18 cellular contexts compared by ENCODE assay signal in the genomic region with DNA sequence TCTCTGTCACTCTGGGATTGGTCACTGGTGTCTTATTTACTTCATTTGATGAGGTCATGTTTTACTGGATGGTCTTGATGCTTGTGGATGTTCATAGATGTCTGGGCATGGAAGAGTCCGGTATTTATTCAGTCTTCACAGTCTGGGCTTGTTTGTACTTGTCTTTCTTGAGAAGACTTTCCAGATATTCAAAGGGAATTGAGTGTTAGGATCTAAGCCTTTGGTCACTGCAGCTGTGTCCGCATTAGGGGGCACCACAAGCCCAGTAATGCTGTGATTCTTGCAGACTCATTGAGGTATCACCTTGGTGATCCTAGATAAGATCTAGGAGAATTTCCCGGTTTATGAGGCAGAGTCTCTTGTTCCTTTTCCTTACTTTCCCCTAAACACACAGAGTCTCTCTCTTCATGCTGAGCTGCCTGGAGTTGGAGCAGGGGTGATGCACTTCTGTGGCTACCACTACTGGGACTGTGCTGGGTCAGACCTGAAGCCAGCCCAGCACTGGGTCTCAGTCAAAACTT.
DNase-seq lines count a peak whose midpoint lies in the region; ATAC-seq, FAIRE-seq and TF ChIP-seq lines count a peak whose summit lies in the region.
"Had no signal": no experiment of that assay in that cellular context is flagged by ENCODE, and none has a peak within 500 bp of the region (broad histone marks: within the 10 kb centered on the region; RNA-seq: fewer than 3 reads in every experiment).

No MANE protein-coding gene starts in this region.

- no peaks in the 10 kb centered on the region for H3F3A ChIP-seq in neural progenitor cell (ENCODE audit: low read depth)

- DNase-seq in HFFc6, result peak; percentile 29
- DNase-seq in RWPE2 (ENCODE audit: low spot score), result no peak
- no peak for DNase-seq in dorsolateral prefrontal cortex
- DNase-seq in neural progenitor cell (ENCODE audit: low spot score), result no peak
- no peak for DNase-seq in neuronal stem cell (ENCODE audit: low spot score)
- no peak for DNase-seq in heart right ventricle
- no peak for DNase-seq in small intestine
- DNase-seq: activated CD8-positive, alpha-beta memory T cell treated with anti-CD3 and anti-CD28 coated beads, Interleukin-2, amount 50 U/mL, for 48 hours; NCI-H2081 treated with DMSO at 0.1 percent for 48 hours; right cardiac atrium; stimulated activated CD4-positive, alpha-beta T cell treated with anti-CD3 and anti-CD28 coated beads, Interleukin-4, amount 100 ng/mL, for 1 hour; stimulated activated CD8-positive, alpha-beta memory T cell treated with anti-CD3 and anti-CD28 coated beads, Interleukin-4, amount 100 ng/mL, for 48 hours had no signal

- H3K27ac ChIP-seq in RWPE2 (ENCODE audit: poor library complexity, severe bottlenecking) (peak overlapping the region; percentile 44), dorsolateral prefrontal cortex (peak overlapping the region in 58 of 59 donors; percentile 28 to 95 (median 85)), neural progenitor cell (no peak overlapping the region), neuronal stem cell (replicated peaks; ENCODE audit: low read length) (no peak overlapping the region), heart right ventricle (no peak overlapping the region), small intestine (ENCODE audit: low read depth in 1 of 2, low read length in 1 of 2) (no peak overlapping the region)
- H3K27ac ChIP-seq: BLaER1 treated with 17β-estradiol and CSF1 and Interleukin-3, amounts not matched to agents 10 nM and 100 nM; tibial nerve had no signal

- H3K27me3 Mint-ChIP-seq in HFFc6 (ENCODE audit: insufficient read depth), result no peaks in the 10 kb centered on the region
- peaks cover 5% of the 10 kb centered on the region for H3K27me3 Mint-ChIP-seq in neural progenitor cell (ENCODE audit: insufficient read depth, low read depth)
- H3K27me3 Mint-ChIP-seq: activated naive CD8-positive, alpha-beta T cell had no signal

- peaks cover 20% of the 10 kb centered on the region for H3K36me3 ChIP-seq in RWPE2 (ENCODE audit: low read depth)
- no peaks in the 10 kb centered on the region for H3K36me3 ChIP-seq in neural progenitor cell
- peaks cover 2 to 19% of the 10 kb centered on the region in 2 donors for H3K36me3 ChIP-seq in neuronal stem cell (replicated peaks in 1 of 2; ENCODE audit: control insufficient read depth in 2 of 2, insufficient read depth in 2 of 2, low read length in 2 of 2)
- peaks cover 0 to 17% (median 0%) of the 10 kb centered on the region in 9 donors for H3K36me3 ChIP-seq in heart right ventricle
- no peaks in the 10 kb centered on the region for H3K36me3 ChIP-seq in small intestine (ENCODE audit: control insufficient read depth in 2 of 2, insufficient read depth in 2 of 2, low read length in 2 of 2)

- no peak overlapping the region for H2BK15ac ChIP-seq in neuronal stem cell (ENCODE audit: low read length)

- peaks cover 2% of the 10 kb centered on the region for H3K79me1 ChIP-seq in neuronal stem cell (ENCODE audit: low read depth, low read length)

- no peak overlapping the region for H3K14ac ChIP-seq in neuronal stem cell (ENCODE audit: low read length)

- H2AFZ ChIP-seq in neural progenitor cell (replicated peaks) (no peak overlapping the region), neuronal stem cell (ENCODE audit: low read length) (no peak overlapping the region)

- H3K18ac ChIP-seq in neuronal stem cell (ENCODE audit: low read length), result no peak overlapping the region

- no peak overlapping the region for H2BK120ac ChIP-seq in neuronal stem cell (ENCODE audit: low read depth, low read length)

- H3K4me3 Mint-ChIP-seq in HFFc6 (no peak overlapping the region), neural progenitor cell (no peak overlapping the region)
- H3K4me3 Mint-ChIP-seq: activated naive CD8-positive, alpha-beta T cell; central memory CD8-positive, alpha-beta T cell had no signal

- intact Hi-C loops in dorsolateral prefrontal cortex (cut with DNase I) (loop anchor here (2.0 to 10.0 kb wide), 2 partner anchors 65 to 219 kb away; partner anchors contain the start of gene SPECC1 (in 1 of the 2)), heart right ventricle (cut with DNase I) (loop anchor here in 4 of 10 donors (2.0 to 10.0 kb wide), 4 partner anchors 97 to 219 kb away; partner anchors contain the start of gene SPECC1 (in 1 of the 4))

- H4K20me1 ChIP-seq in neural progenitor cell (ENCODE audit: low read depth), result no peaks in the 10 kb centered on the region

- H2BK5ac ChIP-seq in neuronal stem cell (ENCODE audit: low read length), result no peak overlapping the region

- peaks cover 19% of the 10 kb centered on the region for H3K4me1 ChIP-seq in RWPE2 (ENCODE audit: insufficient read depth, poor library complexity, severe bottlenecking)
- peaks cover under 1% of the 10 kb centered on the region for H3K4me1 ChIP-seq in neural progenitor cell
- H3K4me1 ChIP-seq in neuronal stem cell (ENCODE audit: control insufficient read depth in 2 of 2, insufficient read depth in 1 of 2, low read depth in 1 of 2, low read length in 2 of 2), result peaks cover 0 to 7% of the 10 kb centered on the region in 2 donors
- peaks cover 0 to 13% (median 0%) of the 10 kb centered on the region in 9 donors for H3K4me1 ChIP-seq in heart right ventricle
- H3K4me1 ChIP-seq in small intestine (ENCODE audit: control insufficient read depth in 2 of 2, insufficient read depth in 1 of 2, low read depth in 1 of 2, low read length in 1 of 2), result no peaks in the 10 kb centered on the region

- peaks cover 45% of the 10 kb centered on the region for H3K79me2 ChIP-seq in neural progenitor cell (ENCODE audit: low read depth)

- H3K4me1 Mint-ChIP-seq in HFFc6 (ENCODE audit: low read depth), result peaks cover 51% of the 10 kb centered on the region
- H3K4me1 Mint-ChIP-seq in neural progenitor cell, result peaks cover 40% of the 10 kb centered on the region
- H3K4me1 Mint-ChIP-seq: central memory CD8-positive, alpha-beta T cell had no signal

- no peak overlapping the region for H3K4ac ChIP-seq in neuronal stem cell (ENCODE audit: low read length)

- H3K9me3 Mint-ChIP-seq in HFFc6 (no peaks in the 10 kb centered on the region), neural progenitor cell (peaks cover 20% of the 10 kb centered on the region)
- H3K9me3 Mint-ChIP-seq: central memory CD8-positive, alpha-beta T cell had no signal

- no peak overlapping the region for H3K23ac ChIP-seq in neuronal stem cell (ENCODE audit: low read depth, low read length, poor library complexity)

- H3K4me3 ChIP-seq in RWPE2 (ENCODE audit: severe bottlenecking) (no peak overlapping the region), dorsolateral prefrontal cortex (peak overlapping the region in 1 of 59 donors; percentile 12), neural progenitor cell (no peak overlapping the region), neuronal stem cell (ENCODE audit: low read length in 2 of 2) (no peak overlapping the region), heart right ventricle (no peak overlapping the region), small intestine (ENCODE audit: low read depth in 1 of 2, low read length in 2 of 2) (no peak overlapping the region)
- H3K4me3 ChIP-seq: BLaER1 treated with 17β-estradiol and CSF1 and Interleukin-3, amounts not matched to agents 10 nM and 100 nM; tibial nerve had no signal

- no peak overlapping the region for H4K8ac ChIP-seq in neuronal stem cell (ENCODE audit: low read depth, low read length)

- H3K27ac Mint-ChIP-seq in HFFc6 (peak overlapping the region; percentile 67), neural progenitor cell (peak overlapping the region; percentile 72)
- H3K27ac Mint-ChIP-seq: activated naive CD8-positive, alpha-beta T cell had no signal

- H3K27me3 ChIP-seq in RWPE2 (ENCODE audit: insufficient read depth, poor library complexity, severe bottlenecking) (no peaks in the 10 kb centered on the region), dorsolateral prefrontal cortex (no peaks in the 10 kb centered on the region), neural progenitor cell (no peaks in the 10 kb centered on the region), neuronal stem cell (ENCODE audit: control insufficient read depth in 3 of 3, insufficient read depth in 3 of 3, low read depth in 1 of 3, low read length in 3 of 3) (no peaks in the 10 kb centered on the region), heart right ventricle (no peaks in the 10 kb centered on the region), small intestine (ENCODE audit: control insufficient read depth in 2 of 2, insufficient read depth in 2 of 2, low read length in 2 of 2) (no peaks in the 10 kb centered on the region)
- H3K27me3 ChIP-seq: BLaER1 treated with 17β-estradiol and CSF1 and Interleukin-3, amounts not matched to agents 10 nM and 100 nM; tibial nerve had no signal

- peak; percentile 62 for ATAC-seq in RWPE2 (ENCODE audit: low read depth)
- no peak for ATAC-seq in heart right ventricle
- ATAC-seq in HG03565 (IDR thresholded peaks at IDR 0.05; ENCODE audit: unreplicated experiment), result no peak
- ATAC-seq: right cardiac atrium had no signal

- WGBS in neuronal stem cell (ENCODE audit: extremely low coverage in 2 of 2, insufficient read length in 2 of 2, insufficient replicate concordance in 1 of 2), 2 donors, result no CpG with 5 or more reads among the region's 3 CpGs
- 79 to 83% methylated on average over 3 of the region's 3 CpGs for WGBS in heart right ventricle, 2 donors
- WGBS in small intestine, 3 donors, result 77 to 84% (median 77%) methylated on average over 3 of the region's 3 CpGs

- no peak overlapping the region for H3K9ac ChIP-seq in neural progenitor cell
- no peak overlapping the region for H3K9ac ChIP-seq in neuronal stem cell (ENCODE audit: low read depth, low read length, poor library complexity)
- H3K9ac ChIP-seq: BLaER1 treated with 17β-estradiol and CSF1 and Interleukin-3, amounts not matched to agents 10 nM and 100 nM had no signal

- no peak overlapping the region for H4K91ac ChIP-seq in neuronal stem cell (ENCODE audit: low read depth, low read length, poor library complexity)

- TF ChIP-seq CTCF in HFFc6 (IDR thresholded peaks at IDR 0.05) (peak; percentile 30), RWPE2 (IDR thresholded peaks at IDR 0.05; ENCODE audit: poor library complexity, severe bottlenecking) (peak; percentile 14), dorsolateral prefrontal cortex (IDR thresholded peaks at IDR 0.05 in 54 of 56, conservative IDR thresholded peaks at IDR 0.05 in 2 of 56; ENCODE audit: low read depth in 1 of 56, partially characterized antibody in 56 of 56) (peak in 8 of 56 donors; percentile 5 to 32 (median 14)), neural progenitor cell (IDR thresholded peaks at IDR 0.05) (peak; percentile 5), heart right ventricle (IDR thresholded peaks at IDR 0.05) (no peak)

- FAIRE-seq in small intestine (lab: Jason Lieb, UNC), result no peak
- FAIRE-seq: frontal cortex had no signal

- H2BK12ac ChIP-seq in neuronal stem cell (ENCODE audit: low read length), result no peak overlapping the region

- H3K4me2 ChIP-seq in neural progenitor cell (no peak overlapping the region), neuronal stem cell (ENCODE audit: insufficient read depth, low read length, poor library complexity, severe bottlenecking) (no peak overlapping the region)
- H3K4me2 ChIP-seq: BLaER1 treated with 17β-estradiol and CSF1 and Interleukin-3, amounts not matched to agents 10 nM and 100 nM had no signal

- H2AK5ac ChIP-seq in neuronal stem cell (ENCODE audit: low read depth, low read length), result no peak overlapping the region

- H3K36me3 Mint-ChIP-seq in HFFc6 (ENCODE audit: low read depth), result no peaks in the 10 kb centered on the region
- H3K36me3 Mint-ChIP-seq in neural progenitor cell, result peaks cover 40% of the 10 kb centered on the region
- H3K36me3 Mint-ChIP-seq: activated naive CD8-positive, alpha-beta T cell had no signal

- no peaks in the 10 kb centered on the region for H3K9me3 ChIP-seq in RWPE2 (ENCODE audit: severe bottlenecking)
- H3K9me3 ChIP-seq in neural progenitor cell (ENCODE audit: low read depth), result no peaks in the 10 kb centered on the region
- H3K9me3 ChIP-seq in neuronal stem cell (replicated peaks in 1 of 2; ENCODE audit: control insufficient read depth in 2 of 2, insufficient read depth in 1 of 2, low read depth in 1 of 2, low read length in 2 of 2), result peaks cover 0 to 4% of the 10 kb centered on the region in 2 donors
- H3K9me3 ChIP-seq in heart right ventricle, result peaks cover 0 to 11% (median 0%) of the 10 kb centered on the region in 11 donors
- H3K9me3 ChIP-seq in small intestine (ENCODE audit: control insufficient read depth, low read depth), result no peaks in the 10 kb centered on the region

Comparison
In these comparisons a context has a peak if more than half of its experiments do, and no peak if none do; other contexts are left out.
1. CTCF ChIP-seq: peak in HFFc6 (single experiment), RWPE2 (single experiment) and neural progenitor cell (single experiment); none in heart right ventricle (0 of 9).
2. H3K27ac ChIP-seq: peak in RWPE2 (single experiment) and dorsolateral prefrontal cortex (58 of 59); none in neural progenitor cell (single experiment), neuronal stem cell (single experiment), heart right ventricle (0 of 10) and small intestine (0 of 2).